In genomic region chr5:150853560-150853959, GRCh38 we compare ENCODE assay signal across 20 cellular contexts. TPM values are rescaled to one million over a fixed set of nuclear protein-coding genes. Genes with fewer than 3 reads are reported as not detected.
A peak's percentile ranks its signal among the peaks of the same experiment; 100 is the strongest.
DNase-seq lines count a peak whose midpoint lies in the region; ATAC-seq and TF ChIP-seq lines count a peak whose summit lies in the region.
"Had no signal": no experiment of that assay in that cellular context is flagged by ENCODE, and none has a peak within 500 bp of the region (broad histone marks: within the 10 kb centered on the region; RNA-seq: fewer than 3 reads in every experiment).

No MANE protein-coding gene starts in this region.

- intact Hi-C loops in CD8-positive, alpha-beta T cell (cut with DNase I, micrococcal nuclease), result no loop called here

- H3K27me3 Mint-ChIP-seq in CD8-positive, alpha-beta T cell (ENCODE audit: low read depth), result no peaks in the 10 kb centered on the region

- H3K4me1 Mint-ChIP-seq in CD8-positive, alpha-beta T cell (ENCODE audit: low read depth), result peaks cover 5% of the 10 kb centered on the region

- no peak for DNase-seq in CD8-positive, alpha-beta T cell
- DNase-seq in NB4 (ENCODE audit: low read depth), result peak; percentile 28
- peak; percentile 19 for DNase-seq in medulla oblongata (ENCODE audit: extremely low spot score)
- DNase-seq in NCI-H1436 (lab: John Stamatoyannopoulos, UW), result no peak
- no peak for DNase-seq in DMS153 treated with DMSO at 0.1 percent for 48 hours (lab: John Stamatoyannopoulos, UW; ENCODE audit: unreplicated experiment)
- DNase-seq: activated naive CD4-positive, alpha-beta T cell treated with anti-CD3 and anti-CD28 coated beads for 36 hours; hypothalamus; KBM-7; left colon; NCI-H1694; NCI-H446; stimulated activated CD4-positive, alpha-beta T cell treated with anti-CD3 and anti-CD28 coated beads, Interleukin-12 subunit alpha, Interleukin-12 subunit beta, amount 100 ng/mL, for 4 hours; WERI-Rb-1 had no signal

- no peaks in the 10 kb centered on the region for H3K9me3 ChIP-seq in CD8-positive, alpha-beta T cell (ENCODE audit: low read length)

- H3K27me3 ChIP-seq in CD8-positive, alpha-beta T cell (ENCODE audit: insufficient read depth, low read length), result no peaks in the 10 kb centered on the region

- H3K4me3 ChIP-seq in CD8-positive, alpha-beta T cell (ENCODE audit: low read depth, low read length), result no peak overlapping the region
- H3K4me3 ChIP-seq in NB4 (ENCODE audit: low read depth, low read length), result peak overlapping the region; percentile 27

- no peaks in the 10 kb centered on the region for H3K36me3 ChIP-seq in CD8-positive, alpha-beta T cell (ENCODE audit: insufficient read depth, low read length)
- H3K36me3 ChIP-seq: WERI-Rb-1 had no signal

- no peak for TF ChIP-seq POLR2A in NB4 (IDR thresholded peaks at IDR 0.05; ENCODE audit: extremely low read depth, insufficient read length)
- TF ChIP-seq POLR2A in GM18505 (IDR thresholded peaks at IDR 0.05; ENCODE audit: borderline replicate concordance, extremely low read depth, insufficient read depth, insufficient read length), result no peak

- ATAC-seq in CD8-positive, alpha-beta T cell, result no peak
- ATAC-seq in GM18868 (IDR thresholded peaks at IDR 0.05; ENCODE audit: unreplicated experiment), result peak; percentile 87
- ATAC-seq in GM18505 (IDR thresholded peaks at IDR 0.05; ENCODE audit: unreplicated experiment), result no peak
- ATAC-seq: HCT116, left colon had no signal

- H3K27ac Mint-ChIP-seq in CD8-positive, alpha-beta T cell, result no peak overlapping the region
- H3K27ac Mint-ChIP-seq: activated naive CD4-positive, alpha-beta T cell treated with anti-CD3 and anti-CD28 coated beads for 36 hours; progenitor cell of endocrine pancreas had no signal

- CTCF ChIA-PET in CD8-positive, alpha-beta T cell (lab: Charles Lee), result interaction anchor here (3.0 kb wide), 1 partner anchor 53 kb away, joined by 14 read pairs; no protein-coding TSS in a partner anchor

- peak overlapping the region; percentile 55 for H3K4me3 Mint-ChIP-seq in CD8-positive, alpha-beta T cell
- H3K4me3 Mint-ChIP-seq: activated naive CD4-positive, alpha-beta T cell treated with anti-CD3 and anti-CD28 coated beads for 36 hours had no signal

- H3K27ac ChIP-seq in CD8-positive, alpha-beta T cell (ENCODE audit: low read depth, low read length), result no peak overlapping the region
- H3K27ac ChIP-seq: C4-2B, HL-60, WERI-Rb-1 had no signal

- H3K36me3 Mint-ChIP-seq in CD8-positive, alpha-beta T cell, result no peaks in the 10 kb centered on the region

- no peak for TF ChIP-seq CTCF in CD8-positive, alpha-beta T cell (IDR thresholded peaks at IDR 0.05)
- TF ChIP-seq CTCF in NB4 (IDR thresholded peaks at IDR 0.05; ENCODE audit: low read depth, low read length), result no peak

- no peaks in the 10 kb centered on the region for H3K9me3 Mint-ChIP-seq in CD8-positive, alpha-beta T cell
- H3K9me3 Mint-ChIP-seq: activated naive CD4-positive, alpha-beta T cell treated with anti-CD3 and anti-CD28 coated beads for 36 hours had no signal

- POLR2A ChIA-PET in CD8-positive, alpha-beta T cell (lab: Charles Lee), result no interaction called here

- no peaks in the 10 kb centered on the region for H3K4me1 ChIP-seq in CD8-positive, alpha-beta T cell (ENCODE audit: insufficient read depth, low read length)

RNA-seq across cellular contexts. Expression of gene IRGM, which starts 7.2 kb away (rescaled TPM):
- total RNA-seq in CD8-positive, alpha-beta T cell, result 1 to 10 TPM; 1.7 to 2.3 TPM
- total RNA-seq: G401, left colon, progenitor cell of endocrine pancreas had no signal

RNA-seq across cellular contexts. Expression of gene ZNF300, which starts 51.2 kb away (rescaled TPM):
- 1 to 10 TPM; 1.5 to 1.8 TPM for total RNA-seq in CD8-positive, alpha-beta T cell
- total RNA-seq: G401 had no signal

Comparison
In these comparisons a context has a peak if more than half of its experiments do, and no peak if none do; other contexts are left out.
1. DNase-seq: peak in NB4 (single experiment) and medulla oblongata (single experiment); none in CD8-positive, alpha-beta T cell (0 of 7), NCI-H1436 (single experiment) and DMS153 treated with DMSO at 0.1 percent for 48 hours (single experiment).